ENCODE assay signal across 1 cellular context in genomic region chr3:40317061-40317676, GRCh38.
TF ChIP-seq lines count a peak whose summit lies in the region.

No MANE protein-coding gene starts in this region.

TF ChIP-seq in GM12878, 131 proteins besides CTCF, POLR2A, EP300 and RAD21 (continued from another document):
- TF ChIP-seq USF1 (IDR thresholded peaks at IDR 0.05; ENCODE audit: borderline replicate concordance, extremely low read length, insufficient read depth, low read depth, low read length) = no peak
TF ChIP-seq in GM12878: peak in this region for 3.
